8 cellular contexts compared by ENCODE assay signal in the genomic region with DNA sequence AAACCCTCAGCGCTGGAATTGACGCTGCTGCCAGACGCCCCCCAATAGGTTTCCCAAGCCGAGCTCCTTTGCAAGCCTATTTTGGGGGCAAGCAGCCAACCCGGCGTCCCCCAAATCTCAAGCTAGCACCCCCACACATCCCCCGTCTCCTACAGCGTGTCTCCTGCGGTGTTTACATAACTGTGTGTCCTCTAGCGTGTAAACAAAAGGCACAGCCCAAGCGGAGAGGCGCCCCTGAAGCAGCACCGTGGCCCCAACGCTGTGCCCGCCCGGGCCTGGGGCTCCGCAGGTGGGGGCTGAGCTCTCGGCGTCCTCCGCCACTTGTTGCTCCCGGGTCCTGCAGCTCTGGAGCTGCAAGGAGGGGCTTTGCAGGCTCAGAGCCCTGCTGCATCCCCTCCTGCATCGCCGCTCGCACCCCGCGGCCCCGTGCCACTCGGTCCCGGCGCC. TPM values are rescaled to one million over a fixed set of nuclear protein-coding genes. Genes with fewer than 3 reads are reported as not detected.
A peak's percentile ranks its signal among the peaks of the same experiment; 100 is the strongest.
DNase-seq lines count a peak whose midpoint lies in the region; ATAC-seq and TF ChIP-seq lines count a peak whose summit lies in the region.
"Had no signal": no experiment of that assay in that cellular context is flagged by ENCODE, and none has a peak within 500 bp of the region (broad histone marks: within the 10 kb centered on the region; RNA-seq: fewer than 3 reads in every experiment).

No MANE protein-coding gene starts in this region.

- intact Hi-C loops in spleen (cut with DNase I; ENCODE audit: low total_unique reads): loop anchor here (10.0 kb wide), 1 partner anchor 168 kb away; no protein-coding TSS in a partner anchor

- TF ChIP-seq CTCF in WERI-Rb-1 (IDR thresholded peaks at IDR 0.05; ENCODE audit: low read depth, low read length): no peak
- TF ChIP-seq CTCF in spleen (IDR thresholded peaks at IDR 0.05 in 8 of 11, conservative IDR thresholded peaks at IDR 0.05 in 3 of 11): no peak

- DNase-seq in WERI-Rb-1: no peak
- no peak for DNase-seq in spleen
- no peak for DNase-seq in NCI-H446 (lab: John Stamatoyannopoulos, UW)
- no peak for DNase-seq in HK-2 (ENCODE audit: unreplicated experiment)
- no peak for DNase-seq in NCI-H1694 (lab: John Stamatoyannopoulos, UW)
- DNase-seq: stimulated activated naive CD4-positive, alpha-beta T cell treated with Interleukin-2 at 50 U/mL for 16 hours had no signal

- H3K4me3 ChIP-seq in WERI-Rb-1 (ENCODE audit: low read depth, low read length): peak overlapping the region; percentile 63
- peak overlapping the region; percentile 97 for H3K4me3 ChIP-seq in iPS-18a (ENCODE audit: low read length)
- peak overlapping the region; percentile 47 to 70 (median 52) for H3K4me3 ChIP-seq in spleen

- H3K4me1 ChIP-seq in iPS-18a (ENCODE audit: control insufficient read depth, low read depth, low read length) (peaks cover 23% of the 10 kb centered on the region), spleen (peaks cover 0 to 45% (median 22%) of the 10 kb centered on the region in 6 donors)

- peak overlapping the region; percentile 54 for H3K9ac ChIP-seq in iPS-18a (ENCODE audit: low read length)

- H3K9me3 ChIP-seq in WERI-Rb-1 (ENCODE audit: severe bottlenecking) (no peaks in the 10 kb centered on the region), iPS-18a (ENCODE audit: control insufficient read depth, low read depth, low read length) (no peaks in the 10 kb centered on the region), spleen (no peaks in the 10 kb centered on the region)

- H3K27ac ChIP-seq in WERI-Rb-1: peak overlapping the region; percentile 27; the same call in 1 of the 2 replicates
- no peak overlapping the region for H3K27ac ChIP-seq in iPS-18a (ENCODE audit: low read length)
- H3K27ac ChIP-seq in spleen: peak overlapping the region in 3 of 8 donors; percentile 41 to 55 (median 52)

- ATAC-seq in GM19351 (IDR thresholded peaks at IDR 0.05; ENCODE audit: unreplicated experiment): peak; percentile 11

- TF ChIP-seq POLR2A in spleen (IDR thresholded peaks at IDR 0.05): no peak

- WGBS in spleen, 5 donors: 1 to 10% (median 3%) methylated on average over 16 to 30 of the region's 30 CpGs

- no peaks in the 10 kb centered on the region for H3K36me3 ChIP-seq in WERI-Rb-1
- H3K36me3 ChIP-seq in iPS-18a (ENCODE audit: control insufficient read depth, low read depth, low read length): no peaks in the 10 kb centered on the region
- H3K36me3 ChIP-seq in spleen: no peaks in the 10 kb centered on the region

- H3K27me3 ChIP-seq in WERI-Rb-1 (ENCODE audit: insufficient read depth, low read depth, severe bottlenecking): no peaks in the 10 kb centered on the region
- H3K27me3 ChIP-seq in iPS-18a (ENCODE audit: control insufficient read depth, insufficient read depth, low read length): peaks cover 77% of the 10 kb centered on the region
- H3K27me3 ChIP-seq in spleen (replicated peaks in 1 of 7): peaks cover 0 to 97% (median 48%) of the 10 kb centered on the region in 7 donors

RNA-seq across cellular contexts. Expression of gene CADM1, which starts 1.6 kb away (rescaled TPM):
- 10 to 100 TPM in 5 of 7 donors, 1 to 10 TPM in 2; 9.5 to 18.8 (median 12.0) TPM for total RNA-seq in spleen
- polyA plus RNA-seq in spleen: 1 to 10 TPM; 1.4 to 3.4 (median 2.1) TPM
